In the genomic region with DNA sequence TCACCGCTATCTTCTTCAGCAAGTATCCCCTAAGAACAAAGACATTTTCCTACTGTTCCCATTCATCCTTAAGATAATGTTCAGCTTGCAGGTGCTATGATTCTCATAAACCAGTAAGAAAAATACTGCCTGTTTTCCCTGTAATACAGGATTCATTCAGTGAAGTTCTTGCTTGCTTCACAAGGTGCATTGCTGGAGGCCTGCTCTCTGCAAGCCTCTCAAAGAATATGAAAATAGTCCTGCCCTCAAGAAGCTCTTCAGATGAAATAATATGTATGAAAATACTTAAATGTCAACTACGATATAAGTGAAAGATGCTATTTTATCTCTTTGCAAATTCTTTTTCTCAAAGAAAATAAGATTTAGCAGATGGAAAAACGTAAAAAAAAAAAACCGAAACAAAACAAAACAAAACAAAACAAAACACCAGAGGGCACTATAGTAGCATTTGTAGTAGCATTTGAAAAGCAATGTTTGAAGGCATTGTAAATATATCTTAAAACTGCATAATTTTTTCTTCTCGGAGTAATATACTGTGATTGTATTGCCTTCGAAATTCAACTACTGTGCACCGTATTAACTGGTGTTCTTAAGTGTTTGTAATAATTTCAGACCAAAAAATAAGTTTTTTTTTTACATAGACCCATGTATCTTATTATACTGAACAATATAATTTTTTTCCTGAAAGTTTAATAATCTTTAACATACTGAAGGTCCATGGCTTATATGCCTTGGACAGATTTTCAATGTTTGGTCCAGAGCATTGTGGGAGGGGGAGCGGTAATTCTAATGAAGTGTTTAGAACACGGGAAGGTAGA, we compare ENCODE assay signal across 9 cellular contexts. TPM values are rescaled to one million over a fixed set of nuclear protein-coding genes. Genes with fewer than 3 reads are reported as not detected.
DNase-seq lines count a peak whose midpoint lies in the region; ATAC-seq, FAIRE-seq and TF ChIP-seq lines count a peak whose summit lies in the region.
"Had no signal": no experiment of that assay in that cellular context is flagged by ENCODE, and none has a peak within 500 bp of the region (broad histone marks: within the 10 kb centered on the region; RNA-seq: fewer than 3 reads in every experiment).

No MANE protein-coding gene starts in this region.

- H3K27me3 ChIP-seq in stomach, result no peaks in the 10 kb centered on the region

- TF ChIP-seq RAD21 in A549 (conservative IDR thresholded peaks at IDR 0.05 in 1 of 2, IDR thresholded peaks at IDR 0.05 in 1 of 2), result peak; percentile 21 to 41; a peak in 2 of 5 replicates

- TF ChIP-seq POLR2A in A549 (IDR thresholded peaks at IDR 0.05; ENCODE audit: low read length) (no peak), stomach (IDR thresholded peaks at IDR 0.05) (no peak)

- H3K4me3 ChIP-seq in A549 (no peak overlapping the region), stomach (no peak overlapping the region)

- no peak for FAIRE-seq in A549 (lab: Jason Lieb, UNC)
- FAIRE-seq in GM19239 (lab: Jason Lieb, UNC), result peak; percentile 83
- peak; percentile 92 for FAIRE-seq in frontal cortex (lab: Jason Lieb, UNC)

- TF ChIP-seq EP300 in A549 (IDR thresholded peaks at IDR 0.05), result no peak
- no peak for TF ChIP-seq EP300 in stomach (IDR thresholded peaks at IDR 0.05)

- ATAC-seq in A549, result no peak
- ATAC-seq in sciatic nerve, result no peak
- no peak for ATAC-seq in GM21447 (IDR thresholded peaks at IDR 0.05; ENCODE audit: unreplicated experiment)

- H3K4me2 ChIP-seq in A549, result peak overlapping the region; percentile 8; the same call in 1 of the 3 replicates

- intact Hi-C loops in sciatic nerve (cut with DNase I) (no loop called here), stomach (cut with DNase I; ENCODE audit: low total_unique reads) (loop anchor here (10.0 kb wide), 1 partner anchor 287 kb away; no protein-coding TSS in a partner anchor)

- H3K9me3 ChIP-seq in A549 (no peaks in the 10 kb centered on the region), stomach (no peaks in the 10 kb centered on the region)

- WGBS in A549 (ENCODE audit: missing lambda C conversion rate), result 19% methylated on average over 8 of the region's 9 CpGs
- WGBS in stomach, 5 donors, result 30 to 63% (median 45%) methylated on average over 9 of the region's 9 CpGs

- CTCF ChIA-PET in A549 (lab: Yijun Ruan, JAX), result interaction anchor here (0.7 to 2.1 kb wide), 6 partner anchors 9 to 345 kb away, joined by 3 to 10 read pairs (median 4); no protein-coding TSS in a partner anchor
- CTCF ChIA-PET in RWPE1 (lab: Yijun Ruan, JAX), result interaction anchor here (0.6 to 1.0 kb wide), 8 partner anchors 15 to 951 kb away, joined by 3 to 5 read pairs (median 3); no protein-coding TSS in a partner anchor

- H3K27ac ChIP-seq in A549, result no peak overlapping the region
- H3K27ac ChIP-seq in RWPE1, result no peak overlapping the region
- no peak overlapping the region for H3K27ac ChIP-seq in stomach
- H3K27ac ChIP-seq: epithelial cell of prostate had no signal

- peak; percentile 41; the same call in 2 of the 3 replicates for TF ChIP-seq CTCF in A549 (IDR thresholded peaks at IDR 0.05)
- TF ChIP-seq CTCF in RWPE1 (conservative IDR thresholded peaks at IDR 0.05; ENCODE audit: low read depth), result peak; percentile 49
- peak in 3 of 7 experiments; percentile 15 to 26 (median 21) for TF ChIP-seq CTCF in stomach (IDR thresholded peaks at IDR 0.05)

- no peaks in the 10 kb centered on the region for H3K36me3 ChIP-seq in stomach

- DNase-seq in A549 (ENCODE audit: low read depth in 1 of 2, low spot score in 1 of 2) (peak in 1 of 2 experiments; percentile 3), GM19239 (ENCODE audit: insufficient read length, low spot score) (peak; percentile 4), RWPE1 (ENCODE audit: low spot score) (no peak), frontal cortex (ENCODE audit: low spot score in 2 of 2) (peak in 1 of 2 donors; percentile 8), sciatic nerve (ENCODE audit: low spot score) (no peak), nucleus accumbens (lab: John Stamatoyannopoulos, UW) (no peak), stomach (no peak)

- POLR2A ChIA-PET in A549 (lab: Yijun Ruan, JAX) (no interaction called here), RWPE1 (lab: Yijun Ruan, JAX; ENCODE audit: low non-redundant PET) (no interaction called here)

- H3K4me1 ChIP-seq in A549 (no peaks in the 10 kb centered on the region), stomach (peaks cover 0 to 3% (median 2%) of the 10 kb centered on the region in 4 donors)

TF ChIP-seq in A549, 52 proteins besides CTCF, POLR2A, EP300 and RAD21:
- no peak for TF ChIP-seq SREBF2 (IDR thresholded peaks at IDR 0.05)
- peak; percentile 41; the same call in 2 of the 3 replicates for TF ChIP-seq SMC3 (IDR thresholded peaks at IDR 0.05)
- no peak for TF ChIP-seq HDAC2 (IDR thresholded peaks at IDR 0.05)

RNA-seq across cellular contexts. Expression of gene ADH4, which starts 26.0 kb away (rescaled TPM):
- polyA plus RNA-seq in A549 (2011; rRNA removed) (0.15 and 0.16 TPM in 2 replicates), A549 (2017; fragmentation: RNase III; extraction: RNeasy Plus Mini Kit Qiagen cat#74134 plus additional on column Dnase treatment) (not detected in 3 replicates), stomach (under 1 TPM in 2 of 3 donors, not detected in 1; 0.25 to 0.50 TPM)
- polyA plus RNA-seq in A549 (2012; cell fraction: cytosol; rRNA removed), result not detected in 2 replicates
- polyA plus RNA-seq in A549 (2012; cell fraction: nucleus; rRNA removed), result not detected in 2 replicates
- polyA minus RNA-seq in A549 (2011; rRNA and poly(A)+ RNA removed), result 0.92 TPM in 1 of 2 replicates, not detected in the other
- total RNA-seq in frontal cortex (not detected), sciatic nerve (1.8 TPM), stomach (1 to 10 TPM in 1 of 5 donors, not detected in 4; 1.8 TPM)

RNA-seq across cellular contexts. Expression of gene ADH5, which starts 29.5 kb away (rescaled TPM):
- polyA plus RNA-seq in A549 (2011; rRNA removed), result 134 and 152 TPM in 2 replicates
- polyA plus RNA-seq in A549 (2012; cell fraction: cytosol; rRNA removed), result 63.5 and 67.7 TPM in 2 replicates
- polyA plus RNA-seq in A549 (2012; cell fraction: nucleus; rRNA removed), result 32.8 and 105 TPM in 2 replicates
- polyA plus RNA-seq in A549 (2017; fragmentation: RNase III; extraction: RNeasy Plus Mini Kit Qiagen cat#74134 plus additional on column Dnase treatment), result 118 to 124 TPM (median 120 TPM) in 3 replicates
- polyA minus RNA-seq in A549 (2011; rRNA and poly(A)+ RNA removed), result 59.0 and 77.4 TPM in 2 replicates
- 113 TPM for total RNA-seq in frontal cortex
- total RNA-seq in sciatic nerve, result 126 TPM
- 100 to 1,000 TPM in 2 of 5 donors, 10 to 100 TPM in 3; 63.0 to 162 (median 94.2) TPM for total RNA-seq in stomach
- 100 to 1,000 TPM; 128 to 148 (median 145) TPM for polyA plus RNA-seq in stomach
